ENCODE assay signal across 8 cellular contexts in genomic region chr16:30922420-30922959, GRCh38. TPM values are rescaled to one million over a fixed set of nuclear protein-coding genes. Genes with fewer than 3 reads are reported as not detected.
DNase-seq lines count a peak whose midpoint lies in the region; ATAC-seq and TF ChIP-seq lines count a peak whose summit lies in the region.

No MANE protein-coding gene starts in this region.

- peak; percentile 98 to 100 (median 99) for DNase-seq in CD8-positive, alpha-beta T cell
- peak; percentile 100 for DNase-seq in HT1080 (ENCODE audit: low read depth)
- DNase-seq in NOMO-1 (lab: John Stamatoyannopoulos, UW; ENCODE audit: unreplicated experiment in 2 of 2), result peak; percentile 98 to 99
- peak; percentile 100 for DNase-seq in activated CD8-positive, alpha-beta memory T cell treated with anti-CD3 and anti-CD28 coated beads, Interleukin-2, amount 10 ng/mL, durations not matched to agents 7 days and 5 days
- peak; percentile 99 for DNase-seq in effector memory CD8-positive, alpha-beta T cell
- peak; percentile 94 to 99 for DNase-seq in memory B cell (ENCODE audit: low spot score in 2 of 2)
- DNase-seq in stimulated activated CD8-positive, alpha-beta memory T cell treated with anti-CD3 and anti-CD28 coated beads, Interleukin-12 subunit alpha, Interleukin-12 subunit beta, amount 100 ng/mL, for 1 hour (ENCODE audit: low read depth), result peak; percentile 98

- no peaks in the 10 kb centered on the region for H3K27me3 Mint-ChIP-seq in CD8-positive, alpha-beta T cell (ENCODE audit: low read depth)
- no peaks in the 10 kb centered on the region for H3K27me3 Mint-ChIP-seq in activated CD8-positive, alpha-beta memory T cell treated with anti-CD3 and anti-CD28 coated beads, Interleukin-2, amount 10 ng/mL, durations not matched to agents 7 days and 5 days
- no peaks in the 10 kb centered on the region for H3K27me3 Mint-ChIP-seq in effector memory CD8-positive, alpha-beta T cell
- no peaks in the 10 kb centered on the region for H3K27me3 Mint-ChIP-seq in memory B cell

- H3K27me3 ChIP-seq in CD8-positive, alpha-beta T cell (ENCODE audit: insufficient read depth, low read length), result no peaks in the 10 kb centered on the region

- peaks cover 22% of the 10 kb centered on the region for H3K4me1 Mint-ChIP-seq in CD8-positive, alpha-beta T cell (ENCODE audit: low read depth)
- peaks cover 18% of the 10 kb centered on the region for H3K4me1 Mint-ChIP-seq in activated CD8-positive, alpha-beta memory T cell treated with anti-CD3 and anti-CD28 coated beads, Interleukin-2, amount 10 ng/mL, durations not matched to agents 7 days and 5 days
- peaks cover 22 to 26% of the 10 kb centered on the region in 2 donors for H3K4me1 Mint-ChIP-seq in effector memory CD8-positive, alpha-beta T cell (ENCODE audit: low read depth in 2 of 2)
- peaks cover 27% of the 10 kb centered on the region for H3K4me1 Mint-ChIP-seq in memory B cell

- H3K4me3 ChIP-seq in CD8-positive, alpha-beta T cell (ENCODE audit: low read depth, low read length), result peak overlapping the region; percentile 96

- TF ChIP-seq CTCF in CD8-positive, alpha-beta T cell (IDR thresholded peaks at IDR 0.05), result no peak

- H3K4me1 ChIP-seq in CD8-positive, alpha-beta T cell (ENCODE audit: insufficient read depth, low read length), result peaks cover 14% of the 10 kb centered on the region

- intact Hi-C loops in CD8-positive, alpha-beta T cell (cut with DNase I, micrococcal nuclease), result loop anchor here (1.0 to 10.0 kb wide), 21 partner anchors 20 to 1115 kb away; partner anchors contain the start of genes CFAP119 (in 2 of the 2), PRR14 (in 2 of the 2), RNF40 (in 2 of the 2) and SETD1A (in 2 of the 2)

- H3K27ac Mint-ChIP-seq in CD8-positive, alpha-beta T cell, result peak overlapping the region; percentile 99
- H3K27ac Mint-ChIP-seq in activated CD8-positive, alpha-beta memory T cell treated with anti-CD3 and anti-CD28 coated beads, Interleukin-2, amount 10 ng/mL, durations not matched to agents 7 days and 5 days, result peak overlapping the region; percentile 99
- H3K27ac Mint-ChIP-seq in effector memory CD8-positive, alpha-beta T cell, result peak overlapping the region; percentile 96 to 99
- H3K27ac Mint-ChIP-seq in memory B cell, result peak overlapping the region; percentile 99

- H3K4me3 Mint-ChIP-seq in CD8-positive, alpha-beta T cell, result peak overlapping the region; percentile 99
- H3K4me3 Mint-ChIP-seq in activated CD8-positive, alpha-beta memory T cell treated with anti-CD3 and anti-CD28 coated beads, Interleukin-2, amount 10 ng/mL, durations not matched to agents 7 days and 5 days, result peak overlapping the region; percentile 87
- H3K4me3 Mint-ChIP-seq in effector memory CD8-positive, alpha-beta T cell, result peak overlapping the region; percentile 92 to 95
- peak overlapping the region; percentile 99 for H3K4me3 Mint-ChIP-seq in memory B cell

- H3K9me3 Mint-ChIP-seq in CD8-positive, alpha-beta T cell, result no peaks in the 10 kb centered on the region
- no peaks in the 10 kb centered on the region for H3K9me3 Mint-ChIP-seq in activated CD8-positive, alpha-beta memory T cell treated with anti-CD3 and anti-CD28 coated beads, Interleukin-2, amount 10 ng/mL, durations not matched to agents 7 days and 5 days (ENCODE audit: low read depth)
- no peaks in the 10 kb centered on the region for H3K9me3 Mint-ChIP-seq in effector memory CD8-positive, alpha-beta T cell
- H3K9me3 Mint-ChIP-seq in memory B cell, result no peaks in the 10 kb centered on the region

- POLR2A ChIA-PET in CD8-positive, alpha-beta T cell (lab: Charles Lee), result interaction anchor here (1.0 to 1.5 kb wide), 3 partner anchors 18 to 78 kb away, joined by 3 to 5 read pairs (median 4); no protein-coding TSS in a partner anchor

- peak overlapping the region; percentile 73 for H3K27ac ChIP-seq in CD8-positive, alpha-beta T cell (ENCODE audit: low read depth, low read length)

- no peaks in the 10 kb centered on the region for H3K9me3 ChIP-seq in CD8-positive, alpha-beta T cell (ENCODE audit: low read length)

- peak; percentile 77 for ATAC-seq in CD8-positive, alpha-beta T cell
- ATAC-seq in GM21367 (IDR thresholded peaks at IDR 0.05; ENCODE audit: unreplicated experiment) (peak; percentile 52), memory B cell (ENCODE audit: low read depth) (peak; percentile 72)
- ATAC-seq in activated CD8-positive, alpha-beta memory T cell treated with anti-CD3 and anti-CD28 coated beads, Interleukin-2, amount 10 ng/mL, durations not matched to agents 7 days and 5 days, result peak; percentile 85
- peak; percentile 75 for ATAC-seq in effector memory CD8-positive, alpha-beta T cell (replicated peaks)

- CTCF ChIA-PET in CD8-positive, alpha-beta T cell (lab: Charles Lee), result interaction anchor here (0.8 to 1.0 kb wide), 3 partner anchors 21 to 78 kb away, joined by 3 to 7 read pairs (median 6); no protein-coding TSS in a partner anchor
- CTCF ChIA-PET in activated CD8-positive, alpha-beta memory T cell treated with anti-CD3 and anti-CD28 coated beads, Interleukin-2, amount 10 ng/mL, durations not matched to agents 7 days and 5 days (lab: Charles Lee), result interaction anchor here (0.6 to 9.8 kb wide), 7 partner anchors 10 to 262 kb away, joined by 3 to 115 read pairs (median 4); no protein-coding TSS in a partner anchor

- H3K36me3 Mint-ChIP-seq in CD8-positive, alpha-beta T cell, result peaks cover 10% of the 10 kb centered on the region
- H3K36me3 Mint-ChIP-seq in activated CD8-positive, alpha-beta memory T cell treated with anti-CD3 and anti-CD28 coated beads, Interleukin-2, amount 10 ng/mL, durations not matched to agents 7 days and 5 days, result no peaks in the 10 kb centered on the region
- H3K36me3 Mint-ChIP-seq in effector memory CD8-positive, alpha-beta T cell (ENCODE audit: insufficient read depth), result peaks cover 18% of the 10 kb centered on the region
- peaks cover 7% of the 10 kb centered on the region for H3K36me3 Mint-ChIP-seq in memory B cell

- no peaks in the 10 kb centered on the region for H3K36me3 ChIP-seq in CD8-positive, alpha-beta T cell (ENCODE audit: insufficient read depth, low read length)

RNA-seq across cellular contexts. Expression of gene FBXL19, which starts 0.9 kb away (rescaled TPM):
- 1 to 10 TPM; 5.4 to 5.9 TPM for total RNA-seq in CD8-positive, alpha-beta T cell
- total RNA-seq in HT1080 (2014; rRNA removed; shearing (Covaris generic)), result 61.1 and 70.8 TPM in 2 replicates
- 26.0 and 28.2 TPM in 2 replicates for polyA plus RNA-seq in HT1080 (2015; cell fraction: cytosol; rRNA removed)
- 46.5 and 49.4 TPM in 2 replicates for polyA plus RNA-seq in HT1080 (2015; cell fraction: nucleus; rRNA removed)
- total RNA-seq in activated CD8-positive, alpha-beta memory T cell treated with anti-CD3 and anti-CD28 coated beads, Interleukin-2, amount 10 ng/mL, durations not matched to agents 7 days and 5 days, result 10 to 100 TPM; 26.1 to 29.2 TPM

RNA-seq across cellular contexts. Expression of gene CTF1, which starts 26.1 kb away (rescaled TPM):
- not detected for total RNA-seq in CD8-positive, alpha-beta T cell
- not detected in 2 replicates for total RNA-seq in HT1080 (2014; rRNA removed; shearing (Covaris generic))
- 0.17 TPM in 1 of 2 replicates, not detected in the other for polyA plus RNA-seq in HT1080 (2015; cell fraction: cytosol; rRNA removed)
- 0.12 TPM in 1 of 2 replicates, not detected in the other for polyA plus RNA-seq in HT1080 (2015; cell fraction: nucleus; rRNA removed)
- under 1 TPM; 0.35 to 0.47 TPM for total RNA-seq in activated CD8-positive, alpha-beta memory T cell treated with anti-CD3 and anti-CD28 coated beads, Interleukin-2, amount 10 ng/mL, durations not matched to agents 7 days and 5 days

RNA-seq across cellular contexts. Expression of gene ORAI3, which starts 26.4 kb away (rescaled TPM):
- 1 to 10 TPM; 2.0 to 2.8 TPM for total RNA-seq in CD8-positive, alpha-beta T cell
- 9.4 and 10.5 TPM in 2 replicates for total RNA-seq in HT1080 (2014; rRNA removed; shearing (Covaris generic))
- 35.6 and 40.4 TPM in 2 replicates for polyA plus RNA-seq in HT1080 (2015; cell fraction: cytosol; rRNA removed)
- polyA plus RNA-seq in HT1080 (2015; cell fraction: nucleus; rRNA removed), result 33.7 TPM in 2 replicates
- 10 to 100 TPM; 19.5 to 20.5 TPM for total RNA-seq in activated CD8-positive, alpha-beta memory T cell treated with anti-CD3 and anti-CD28 coated beads, Interleukin-2, amount 10 ng/mL, durations not matched to agents 7 days and 5 days

RNA-seq across cellular contexts. Expression of gene BCL7C, which starts 28.6 kb away (rescaled TPM):
- total RNA-seq in CD8-positive, alpha-beta T cell, result 10 to 100 TPM; 16.0 to 16.2 TPM
- 42.5 and 56.2 TPM in 2 replicates for total RNA-seq in HT1080 (2014; rRNA removed; shearing (Covaris generic))
- polyA plus RNA-seq in HT1080 (2015; cell fraction: cytosol; rRNA removed), result 29.5 and 37.5 TPM in 2 replicates
- polyA plus RNA-seq in HT1080 (2015; cell fraction: nucleus; rRNA removed), result 9.4 and 9.6 TPM in 2 replicates
- 10 to 100 TPM; 25.6 to 26.8 TPM for total RNA-seq in activated CD8-positive, alpha-beta memory T cell treated with anti-CD3 and anti-CD28 coated beads, Interleukin-2, amount 10 ng/mL, durations not matched to agents 7 days and 5 days

RNA-seq across cellular contexts. Expression of gene SETD1A, which starts 35.1 kb away (rescaled TPM):
- total RNA-seq in CD8-positive, alpha-beta T cell, result 10 to 100 TPM; 43.6 to 48.3 TPM
- 3.1 and 5.3 TPM in 2 replicates for total RNA-seq in HT1080 (2014; rRNA removed; shearing (Covaris generic))
- 11.8 and 13.1 TPM in 2 replicates for polyA plus RNA-seq in HT1080 (2015; cell fraction: cytosol; rRNA removed)
- 20.6 and 26.3 TPM in 2 replicates for polyA plus RNA-seq in HT1080 (2015; cell fraction: nucleus; rRNA removed)
- 10 to 100 TPM; 23.9 to 26.4 TPM for total RNA-seq in activated CD8-positive, alpha-beta memory T cell treated with anti-CD3 and anti-CD28 coated beads, Interleukin-2, amount 10 ng/mL, durations not matched to agents 7 days and 5 days

Comparison
In these comparisons a context has a peak if more than half of its experiments do, and no peak if none do; other contexts are left out.
1. Peak in every context shown above with its lines: DNase-seq, ATAC-seq, H3K4me3 ChIP-seq and H3K27ac ChIP-seq.